ENCODE assay signal across 8 cellular contexts in the genomic region with DNA sequence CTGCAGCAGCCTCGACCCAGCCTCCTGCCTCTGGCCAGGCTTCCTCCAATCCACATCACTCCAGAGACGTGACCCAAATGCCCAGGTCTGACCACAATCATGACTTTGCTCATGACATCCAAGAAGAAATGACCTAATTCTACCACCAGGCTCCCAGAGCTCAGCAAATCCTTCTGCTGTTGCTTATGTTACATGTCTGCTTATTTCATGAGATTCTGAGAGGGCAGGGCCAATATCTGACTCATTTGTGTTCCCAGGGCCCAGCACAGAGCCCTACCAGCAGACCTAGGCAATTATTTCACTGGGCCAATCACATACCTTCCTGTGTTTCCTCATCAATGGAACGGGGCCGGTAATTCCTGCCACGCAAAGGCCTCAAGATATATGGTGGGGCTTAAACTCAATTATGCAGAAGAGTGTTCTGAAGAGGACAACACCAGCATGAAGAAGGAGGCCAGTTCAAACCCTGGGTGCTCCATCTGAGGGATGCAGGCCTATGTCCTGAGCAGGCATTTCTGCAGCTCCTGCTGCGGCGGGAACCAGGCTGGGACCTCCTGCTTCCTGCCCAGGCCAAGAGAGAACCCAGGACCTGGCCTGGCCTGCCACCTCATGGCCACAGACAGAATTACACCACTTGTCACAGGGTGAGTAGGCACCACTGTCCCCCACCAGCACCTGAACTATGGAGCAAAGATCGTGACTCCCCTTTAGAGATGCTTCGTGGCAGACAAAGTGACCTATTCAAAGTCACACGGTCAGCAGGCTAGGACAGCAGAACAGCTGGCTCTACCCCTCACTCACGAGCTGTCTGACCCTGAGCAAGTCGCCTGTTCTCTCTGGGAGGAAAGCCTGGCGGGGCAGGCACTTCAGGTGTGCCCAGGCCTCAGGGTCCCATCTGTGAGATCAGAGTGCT. TPM values are rescaled to one million over a fixed set of nuclear protein-coding genes. Genes with fewer than 3 reads are reported as not detected.
DNase-seq lines count a peak whose midpoint lies in the region; TF ChIP-seq lines count a peak whose summit lies in the region.

No MANE protein-coding gene starts in this region.

- no peak overlapping the region for H3K23ac ChIP-seq in trophoblast cell (ENCODE audit: low read length)

- TF ChIP-seq POLR2A in GM18951 (IDR thresholded peaks at IDR 0.05; ENCODE audit: extremely low read depth, insufficient read depth, insufficient read length), result peak; percentile 20
- no peak for TF ChIP-seq POLR2A in thyroid gland (IDR thresholded peaks at IDR 0.05)

- H3K27ac ChIP-seq in trophoblast cell (ENCODE audit: low read depth, low read length) (no peak overlapping the region), thyroid gland (no peak overlapping the region)

- no peak overlapping the region for H3K4me2 ChIP-seq in trophoblast cell (ENCODE audit: low read length)

- TF ChIP-seq CTCF in AG09319 (IDR thresholded peaks at IDR 0.05; ENCODE audit: low read depth, low read length), result peak; percentile 84
- peak; percentile 78 to 98 (median 92) for TF ChIP-seq CTCF in thyroid gland (IDR thresholded peaks at IDR 0.05)

- no peak overlapping the region for H4K8ac ChIP-seq in trophoblast cell (ENCODE audit: low read depth, low read length)

- no peaks in the 10 kb centered on the region for H3K79me2 ChIP-seq in trophoblast cell (ENCODE audit: control insufficient read depth, insufficient read depth, low read length, poor library complexity)

- no peak overlapping the region for H4K12ac ChIP-seq in trophoblast cell (ENCODE audit: low read depth, low read length)

- no peak overlapping the region for H3K4ac ChIP-seq in trophoblast cell (ENCODE audit: low read depth, low read length)

- H2AFZ ChIP-seq in trophoblast cell (ENCODE audit: insufficient read depth, low read length, poor library complexity), result no peak overlapping the region

- DNase-seq in AG09319 (ENCODE audit: extremely low read depth, low read depth) (peak; percentile 86), KG1 (lab: John Stamatoyannopoulos, UW) (peak; percentile 50), SK-MEL-5 (ENCODE audit: low read depth, low spot score) (peak; percentile 88), glomerular visceral epithelial cell (ENCODE audit: extremely low spot score) (peak; percentile 77), trophoblast cell (peak; percentile 93 to 96), thyroid gland (peak; percentile 83 to 84)
- DNase-seq in activated naive CD4-positive, alpha-beta T cell treated with anti-CD3 and anti-CD28 coated beads, Interleukin-2, amount 50 U/mL, for 16 hours, result peak; percentile 85

- H3K4me1 ChIP-seq in trophoblast cell (ENCODE audit: control insufficient read depth in 1 of 2, insufficient read depth in 2 of 2, low read length in 2 of 2), result peaks cover 5 to 6% of the 10 kb centered on the region in 2 experiments
- peaks cover 1 to 11% of the 10 kb centered on the region in 2 donors for H3K4me1 ChIP-seq in thyroid gland

- no peak overlapping the region for H3K14ac ChIP-seq in trophoblast cell (ENCODE audit: low read length)

- H2BK120ac ChIP-seq in trophoblast cell (ENCODE audit: insufficient read depth, low read length, poor library complexity), result no peak overlapping the region

- no peak overlapping the region for H2AK5ac ChIP-seq in trophoblast cell (ENCODE audit: low read length)

- no peak overlapping the region for H2BK5ac ChIP-seq in trophoblast cell (ENCODE audit: low read depth, low read length, poor library complexity)

- no peaks in the 10 kb centered on the region for H3K79me1 ChIP-seq in trophoblast cell (ENCODE audit: low read length)

- no CpG with 5 or more reads among the region's 13 CpGs for WGBS in trophoblast cell (ENCODE audit: extremely low coverage, insufficient coverage, insufficient read length)
- WGBS in thyroid gland, 2 donors, result 59 to 75% methylated on average over 10 to 11 of the region's 13 CpGs

- no peaks in the 10 kb centered on the region for H3K27me3 ChIP-seq in trophoblast cell (ENCODE audit: insufficient read depth, low read length)
- H3K27me3 ChIP-seq in thyroid gland, result no peaks in the 10 kb centered on the region

- H3K4me3 ChIP-seq in trophoblast cell (ENCODE audit: low read depth, low read length) (no peak overlapping the region), thyroid gland (replicated peaks in 1 of 3) (no peak overlapping the region)

- no peak overlapping the region for H3K18ac ChIP-seq in trophoblast cell (ENCODE audit: low read length)

- no peak overlapping the region for H2BK12ac ChIP-seq in trophoblast cell (ENCODE audit: low read length)

- no peak overlapping the region for H3K9ac ChIP-seq in trophoblast cell (ENCODE audit: low read length)

- H3K36me3 ChIP-seq in trophoblast cell (ENCODE audit: control insufficient read depth in 1 of 2, insufficient read depth in 2 of 2, low read length in 2 of 2), result peaks cover 27 to 29% of the 10 kb centered on the region in 2 experiments
- no peaks in the 10 kb centered on the region for H3K36me3 ChIP-seq in thyroid gland

- intact Hi-C loops in thyroid gland (cut with DNase I), result loop anchor here (5.0 kb wide), 3 partner anchors 119 to 244 kb away; partner anchors contain the start of gene MEI1

- H3K9me3 ChIP-seq in trophoblast cell (ENCODE audit: insufficient read depth, low read depth, low read length), result no peaks in the 10 kb centered on the region
- H3K9me3 ChIP-seq in thyroid gland, result no peaks in the 10 kb centered on the region

- no peak overlapping the region for H4K91ac ChIP-seq in trophoblast cell (ENCODE audit: low read depth, low read length)

- in situ Hi-C loops in GM18951 (cut with MboI; ENCODE audit: low sequenced_read_pairs, unreplicated experiment) (loop anchor here (5.0 to 10.0 kb wide), 2 partner anchors 126 to 244 kb away; partner anchors contain the start of gene MEI1), SK-MEL-5 (cut with HindIII; ENCODE audit: low pct_unique_long_range_greater_than_20kb, low sequenced_read_pairs) (no loop called here)

RNA-seq across cellular contexts. Expression of gene CENPM, which starts 5.8 kb away (rescaled TPM):
- 38.7 and 47.3 TPM in 2 replicates for total RNA-seq in SK-MEL-5 (2014; rRNA removed; shearing (Covaris generic))
- 40.9 and 70.0 TPM in 2 replicates for polyA plus RNA-seq in SK-MEL-5 (2015; cell fraction: cytosol; rRNA removed)
- 30.1 and 39.7 TPM in 2 replicates for polyA plus RNA-seq in SK-MEL-5 (2015; cell fraction: nucleus; rRNA removed)
- polyA plus RNA-seq in trophoblast cell (2013), result 17.4 and 17.7 TPM in 2 replicates
- total RNA-seq in thyroid gland, result under 1 TPM in 1 of 4 donors, not detected in 3; 0.56 TPM

RNA-seq across cellular contexts. Expression of gene TNFRSF13C, which starts 14.5 kb away (rescaled TPM):
- 0.11 and 0.19 TPM in 2 replicates for total RNA-seq in SK-MEL-5 (2014; rRNA removed; shearing (Covaris generic))
- polyA plus RNA-seq in SK-MEL-5 (2015; cell fraction: cytosol; rRNA removed), result 0.31 and 0.73 TPM in 2 replicates
- 3.5 and 3.8 TPM in 2 replicates for polyA plus RNA-seq in SK-MEL-5 (2015; cell fraction: nucleus; rRNA removed)
- polyA plus RNA-seq in trophoblast cell (2013), result 0.36 and 0.38 TPM in 2 replicates
- not detected for total RNA-seq in thyroid gland

RNA-seq across cellular contexts. Expression of gene SHISA8, which starts 26.2 kb away (rescaled TPM):
- total RNA-seq in SK-MEL-5 (2014; rRNA removed; shearing (Covaris generic)), result not detected in 2 replicates
- not detected in 2 replicates for polyA plus RNA-seq in SK-MEL-5 (2015; cell fraction: cytosol; rRNA removed)
- polyA plus RNA-seq in SK-MEL-5 (2015; cell fraction: nucleus; rRNA removed), result not detected in 2 replicates
- polyA plus RNA-seq in trophoblast cell (2013), result 0.31 and 0.43 TPM in 2 replicates
- total RNA-seq in thyroid gland, result not detected

RNA-seq across cellular contexts. Expression of gene SEPTIN3, which starts 28.1 kb away (rescaled TPM):
- total RNA-seq in SK-MEL-5 (2014; rRNA removed; shearing (Covaris generic)), result 25.6 and 25.9 TPM in 2 replicates
- 24.9 and 32.1 TPM in 2 replicates for polyA plus RNA-seq in SK-MEL-5 (2015; cell fraction: cytosol; rRNA removed)
- 16.2 and 19.1 TPM in 2 replicates for polyA plus RNA-seq in SK-MEL-5 (2015; cell fraction: nucleus; rRNA removed)
- 4.4 TPM in 2 replicates for polyA plus RNA-seq in trophoblast cell (2013)
- total RNA-seq in thyroid gland, result under 1 TPM; 0.22 to 0.75 (median 0.40) TPM

Comparison
In these comparisons a context has a peak if more than half of its experiments do, and no peak if none do; other contexts are left out.
1. RNA of gene CENPM, which starts 5.8 kb away (total RNA-seq): 38.7 to 47.3 TPM in SK-MEL-5; 0.56 TPM in thyroid gland; every median in the first group is over 10 times any median in the second.
2. Peak in every context shown above with its lines, with median percentiles within 50 percentile points of each other: DNase-seq.